Comparison of ENCODE assay signal across 24 cellular contexts in the genomic region with DNA sequence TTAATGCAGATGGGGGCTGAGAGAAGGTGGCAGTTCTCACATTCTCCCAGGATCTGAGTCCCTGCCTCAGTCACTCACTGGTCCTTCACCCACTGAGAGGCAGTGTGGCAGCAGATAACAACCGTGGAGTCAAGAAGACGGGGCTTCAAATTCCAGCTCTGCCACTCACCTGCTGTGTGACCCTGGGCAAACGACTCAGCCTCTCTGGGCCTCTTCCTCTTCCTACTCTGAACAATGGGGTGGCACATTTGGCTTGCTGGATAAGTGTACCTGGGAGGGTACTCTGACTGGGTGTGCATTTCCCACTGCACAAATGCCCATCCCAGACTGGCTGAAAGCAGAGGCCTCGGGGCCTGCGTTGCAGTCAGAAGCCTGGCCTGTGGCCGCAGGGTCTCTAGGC.
"Had no signal": no experiment of that assay in that cellular context is flagged by ENCODE, and none has a peak within 500 bp of the region (broad histone marks: within the 10 kb centered on the region; RNA-seq: fewer than 3 reads in every experiment).

No MANE protein-coding gene starts in this region.

- H3K4me2 ChIP-seq: smooth muscle cell had no signal

- H3K27me3 ChIP-seq: body of pancreas, thyroid gland had no signal

- H3K36me3 Mint-ChIP-seq: activated CD4-positive, alpha-beta memory T cell treated with anti-CD3 and anti-CD28 coated beads for 36 hours; activated CD8-positive, alpha-beta memory T cell treated with anti-CD3 and anti-CD28 coated beads, Interleukin-2, amount 10 ng/mL, durations not matched to agents 7 days and 5 days; activated naive CD4-positive, alpha-beta T cell treated with anti-CD3 and anti-CD28 coated beads, Interleukin-2, amount 50 U/mL, for 24 hours; T-cell had no signal

- H3K4me1 Mint-ChIP-seq: activated CD4-positive, alpha-beta T cell treated with anti-CD3 and anti-CD28 coated beads for 36 hours had no signal

- H3K9me3 Mint-ChIP-seq: activated CD4-positive, alpha-beta memory T cell treated with anti-CD3 and anti-CD28 coated beads for 36 hours; activated naive CD4-positive, alpha-beta T cell treated with anti-CD3 and anti-CD28 coated beads, Interleukin-2, amount 50 U/mL, for 24 hours; activated T-helper 1 cell treated with anti-CD3 and anti-CD28 coated beads, Interleukin-12 subunit alpha, Interleukin-12 subunit beta, Interleukin-2, Interleukin-4 antibody, amounts not matched to agents 30 ng/mL and 10 ng/mL and 1 ng/mL, durations not matched to agents 14 hours and 24 hours and 36 hours; dendritic cell treated with granulocyte-macrophage colony-stimulating factor and Interleukin-4, amounts not matched to agents 40 ng/mL and 50 ng/mL, for 4 days; stimulated activated naive CD8-positive, alpha-beta T cell treated with anti-CD3 and anti-CD28 coated beads, Interleukin-15, Interleukin-2, amounts not matched to agents 100 ng/mL and 50 ng/mL, for 24 hours; T-cell had no signal

- H3K27ac ChIP-seq: body of pancreas, sigmoid colon, thyroid gland had no signal

- H3K4me3 ChIP-seq: body of pancreas, heart right ventricle, sigmoid colon, smooth muscle cell, thyroid gland had no signal

- ATAC-seq: activated CD4-positive, alpha-beta T cell treated with anti-CD3 and anti-CD28 coated beads for 36 hours; activated CD8-positive, alpha-beta memory T cell treated with anti-CD3 and anti-CD28 coated beads, Interleukin-2, amount 10 ng/mL, durations not matched to agents 7 days and 5 days; body of pancreas; left cardiac atrium; T-cell had no signal

- H3K36me3 ChIP-seq: heart right ventricle, sigmoid colon, thyroid gland had no signal

- DNase-seq: activated CD4-positive, alpha-beta memory T cell treated with anti-CD3 and anti-CD28 coated beads for 36 hours; activated CD4-positive, alpha-beta T cell treated with anti-CD3 and anti-CD28 coated beads for 36 hours; activated CD8-positive, alpha-beta memory T cell treated with anti-CD3 and anti-CD28 coated beads, Interleukin-2, amount 10 ng/mL, durations not matched to agents 7 days and 5 days; activated gamma-delta T cell treated with Interleukin-2 at 50 U/mL for 16 hours; anterior cingulate cortex; body of pancreas; effector CD4-positive, alpha-beta T cell; erythroblast; foreskin fibroblast; heart right ventricle; islet precursor cell; left cardiac atrium; mesenchymal stem cell; occipital lobe; sigmoid colon; stimulated activated CD4-positive, alpha-beta T cell treated with anti-CD3 and anti-CD28 coated beads, Interleukin-4, amount 100 ng/mL, for 1 hour; substantia nigra; T-cell; thyroid gland had no signal

- H3K27ac Mint-ChIP-seq: activated CD4-positive, alpha-beta memory T cell treated with anti-CD3 and anti-CD28 coated beads for 36 hours; activated CD4-positive, alpha-beta T cell treated with anti-CD3 and anti-CD28 coated beads for 36 hours; activated CD8-positive, alpha-beta memory T cell treated with anti-CD3 and anti-CD28 coated beads, Interleukin-2, amount 10 ng/mL, durations not matched to agents 7 days and 5 days; activated naive CD4-positive, alpha-beta T cell treated with anti-CD3 and anti-CD28 coated beads, Interleukin-2, amount 50 U/mL, for 24 hours; activated T-helper 1 cell treated with anti-CD3 and anti-CD28 coated beads, Interleukin-12 subunit alpha, Interleukin-12 subunit beta, Interleukin-2, Interleukin-4 antibody, amounts not matched to agents 30 ng/mL and 10 ng/mL and 1 ng/mL, durations not matched to agents 14 hours and 24 hours and 36 hours; dendritic cell treated with granulocyte-macrophage colony-stimulating factor and Interleukin-4, amounts not matched to agents 40 ng/mL and 50 ng/mL, for 4 days; T-cell had no signal

- H3K27me3 Mint-ChIP-seq: activated CD4-positive, alpha-beta memory T cell treated with anti-CD3 and anti-CD28 coated beads for 36 hours; activated CD4-positive, alpha-beta T cell treated with anti-CD3 and anti-CD28 coated beads for 36 hours; activated CD8-positive, alpha-beta memory T cell treated with anti-CD3 and anti-CD28 coated beads, Interleukin-2, amount 10 ng/mL, durations not matched to agents 7 days and 5 days; activated naive CD4-positive, alpha-beta T cell treated with anti-CD3 and anti-CD28 coated beads, Interleukin-2, amount 50 U/mL, for 24 hours; stimulated activated naive CD8-positive, alpha-beta T cell treated with anti-CD3 and anti-CD28 coated beads, Interleukin-15, Interleukin-2, amounts not matched to agents 100 ng/mL and 50 ng/mL, for 24 hours; T-cell had no signal

- H3K9me3 ChIP-seq: body of pancreas, heart right ventricle, sigmoid colon, thyroid gland had no signal

- H3K4me1 ChIP-seq: sigmoid colon had no signal

- H3K4me3 Mint-ChIP-seq: activated CD4-positive, alpha-beta memory T cell treated with anti-CD3 and anti-CD28 coated beads for 36 hours; activated CD4-positive, alpha-beta T cell treated with anti-CD3 and anti-CD28 coated beads for 36 hours; activated CD8-positive, alpha-beta memory T cell treated with anti-CD3 and anti-CD28 coated beads, Interleukin-2, amount 10 ng/mL, durations not matched to agents 7 days and 5 days; activated naive CD4-positive, alpha-beta T cell treated with anti-CD3 and anti-CD28 coated beads, Interleukin-2, amount 50 U/mL, for 24 hours; activated T-helper 1 cell treated with anti-CD3 and anti-CD28 coated beads, Interleukin-12 subunit alpha, Interleukin-12 subunit beta, Interleukin-2, Interleukin-4 antibody, amounts not matched to agents 30 ng/mL and 10 ng/mL and 1 ng/mL, durations not matched to agents 14 hours and 24 hours and 36 hours; dendritic cell treated with granulocyte-macrophage colony-stimulating factor and Interleukin-4, amounts not matched to agents 40 ng/mL and 50 ng/mL, for 4 days; stimulated activated naive CD8-positive, alpha-beta T cell treated with anti-CD3 and anti-CD28 coated beads, Interleukin-15, Interleukin-2, amounts not matched to agents 100 ng/mL and 50 ng/mL, for 24 hours; T-cell had no signal
